27 cellular contexts compared by ENCODE assay signal in the genomic region with DNA sequence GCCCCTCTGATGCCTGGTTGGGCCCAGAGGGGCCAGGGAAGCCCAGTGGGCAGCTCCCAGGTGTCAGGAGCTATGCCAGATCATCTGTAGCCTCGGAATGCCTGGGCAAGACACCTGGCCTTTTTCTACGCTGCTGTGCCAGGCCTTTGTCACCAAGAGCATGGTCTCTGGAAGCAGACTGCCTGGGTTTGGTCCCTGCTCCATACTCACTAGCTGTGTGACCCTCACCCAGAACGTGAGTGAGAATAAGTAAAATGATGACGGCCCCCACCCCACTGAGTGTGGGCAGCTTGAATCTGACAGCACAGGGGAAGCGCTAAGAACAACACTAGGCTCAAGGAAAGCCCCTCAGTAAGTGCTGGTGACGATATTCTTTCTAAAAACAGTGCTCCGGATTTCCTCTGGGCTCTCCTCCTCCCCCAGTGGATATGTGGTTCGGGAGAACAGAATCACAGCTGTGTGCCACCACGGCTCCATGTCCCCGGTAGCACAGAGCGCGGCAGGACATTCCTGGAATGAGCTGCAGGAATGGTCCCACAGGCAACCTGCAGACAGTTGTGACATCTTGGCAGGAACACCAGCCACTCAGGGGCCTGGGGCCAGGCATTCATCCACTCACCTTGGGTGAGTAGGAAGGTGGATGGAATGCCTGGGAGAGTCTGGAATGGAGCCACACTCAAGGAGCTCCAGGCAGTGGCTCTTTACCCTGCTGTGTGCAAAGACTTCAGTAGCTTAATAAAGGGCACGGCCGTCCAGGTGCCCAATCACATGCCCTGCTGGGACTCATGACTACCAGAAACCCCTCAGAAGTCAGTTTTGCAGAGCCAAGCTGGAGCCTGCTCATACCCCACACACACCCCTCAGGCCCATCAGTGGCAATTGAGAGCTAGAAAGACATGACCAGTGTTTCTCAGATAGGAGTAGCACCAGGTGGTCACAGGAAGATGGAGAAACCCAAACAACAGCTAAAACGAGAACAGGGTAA.
DNase-seq lines count a peak whose midpoint lies in the region; ATAC-seq and TF ChIP-seq lines count a peak whose summit lies in the region.
"Had no signal": no experiment of that assay in that cellular context is flagged by ENCODE, and none has a peak within 500 bp of the region (broad histone marks: within the 10 kb centered on the region; RNA-seq: fewer than 3 reads in every experiment).

No MANE protein-coding gene starts in this region.

- peak; percentile 14 for DNase-seq in D341Med (ENCODE audit: low spot score)
- peak; percentile 34 for DNase-seq in RWPE2 (ENCODE audit: low spot score)
- peak; percentile 79 for DNase-seq in islet precursor cell
- DNase-seq in sciatic nerve (ENCODE audit: low spot score), result peak; percentile 10
- no peak for DNase-seq in DMS53 (lab: John Stamatoyannopoulos, UW)
- no peak for DNase-seq in NCI-H2227 treated with DMSO at 0.1 percent for 48 hours (lab: John Stamatoyannopoulos, UW)
- no peak for DNase-seq in erythroblast (lab: John Stamatoyannopoulos, UW)
- DNase-seq: activated CD4-positive, alpha-beta T cell treated with anti-CD3 and anti-CD28 coated beads, Interleukin-2, amount 50 U/mL, for 4 hours; activated CD8-positive, alpha-beta memory T cell treated with anti-CD3 and anti-CD28 coated beads, Interleukin-2, amount 50 U/mL, for 4 hours; activated naive CD4-positive, alpha-beta T cell treated with anti-CD3 and anti-CD28 coated beads, Interleukin-2, amount 10 ng/mL, durations not matched to agents 7 days and 5 days; body of pancreas; DMS153; GM23248; HFFc6; IMR-90; kidney glomerular epithelial cell; stimulated activated CD4-positive, alpha-beta T cell treated with anti-CD3 and anti-CD28 coated beads, Interleukin-2, amount 100 ng/mL, for 24 hours; stimulated activated naive CD8-positive, alpha-beta T cell treated with anti-CD3 and anti-CD28 coated beads, Interleukin-15, Interleukin-2, amounts not matched to agents 100 U/mL and 50 U/mL, for 24 hours; testis had no signal

- ATAC-seq in RWPE2 (ENCODE audit: low read depth), result no peak
- no peak for ATAC-seq in sciatic nerve
- no peak for ATAC-seq in HG03565 (IDR thresholded peaks at IDR 0.05; ENCODE audit: unreplicated experiment)
- ATAC-seq: activated CD4-positive, CD25-positive, alpha-beta regulatory T cell treated with anti-CD3 and anti-CD28 coated beads, Interleukin-2, amount 50 U/mL, for 24 hours; body of pancreas; natural killer cell treated with Interleukin-12 subunit alpha and Interleukin-12 subunit beta and Interleukin-15 and Interleukin-18, amount 100 ng/mL, for 72 hours; pancreas; stimulated activated naive CD8-positive, alpha-beta T cell treated with anti-CD3 and anti-CD28 coated beads, Interleukin-15, Interleukin-2, amounts not matched to agents 100 U/mL and 50 U/mL, for 24 hours had no signal

- no peaks in the 10 kb centered on the region for H3K36me3 ChIP-seq in RWPE2 (ENCODE audit: low read depth)
- H3K36me3 ChIP-seq: adrenal gland, pancreas, right atrium auricular region had no signal

- intact Hi-C loops in sciatic nerve (cut with DNase I), result no loop called here

- no peak for TF ChIP-seq CTCF in RWPE2 (IDR thresholded peaks at IDR 0.05; ENCODE audit: poor library complexity, severe bottlenecking)

- no peaks in the 10 kb centered on the region for H3K27me3 ChIP-seq in RWPE2 (ENCODE audit: insufficient read depth, poor library complexity, severe bottlenecking)
- H3K27me3 ChIP-seq: adrenal gland, pancreas, right atrium auricular region, testis had no signal

- H3K9me3 ChIP-seq in RWPE2 (ENCODE audit: severe bottlenecking), result no peaks in the 10 kb centered on the region
- H3K9me3 ChIP-seq: adrenal gland, body of pancreas, pancreas, right atrium auricular region, testis had no signal

- no peak for TF ChIP-seq POLR2A in erythroblast (IDR thresholded peaks at IDR 0.05; ENCODE audit: low read length)

- no peak overlapping the region for H3K4me3 ChIP-seq in RWPE2 (ENCODE audit: severe bottlenecking)
- H3K4me3 ChIP-seq: adrenal gland, body of pancreas, dorsolateral prefrontal cortex, GM23248, pancreas, right atrium auricular region, testis had no signal

- no peaks in the 10 kb centered on the region for H3K4me1 ChIP-seq in RWPE2 (ENCODE audit: insufficient read depth, poor library complexity, severe bottlenecking)
- H3K4me1 ChIP-seq: adrenal gland, body of pancreas, pancreas, right atrium auricular region, testis had no signal

- no peak overlapping the region for H3K27ac ChIP-seq in RWPE2 (ENCODE audit: poor library complexity, severe bottlenecking)
- H3K27ac ChIP-seq: adrenal gland, body of pancreas, dorsolateral prefrontal cortex, GM23248, pancreas, right atrium auricular region, RWPE1, testis had no signal

Comparison
In these comparisons a context has a peak if more than half of its experiments do, and no peak if none do; other contexts are left out.
1. DNase-seq: peak in D341Med (single experiment), RWPE2 (single experiment), islet precursor cell (single experiment) and sciatic nerve (single experiment); none in DMS53 (single experiment), NCI-H2227 treated with DMSO at 0.1 percent for 48 hours (single experiment) and erythroblast (0 of 2).